28 cellular contexts compared by ENCODE assay signal in genomic region chr4:81816362-81816761, GRCh38.
"Had no signal": no experiment of that assay in that cellular context is flagged by ENCODE, and none has a peak within 500 bp of the region (broad histone marks: within the 10 kb centered on the region; RNA-seq: fewer than 3 reads in every experiment).

No MANE protein-coding gene starts in this region.

- DNase-seq: colonic mucosa; cortex of kidney; dermis blood vessel endothelial cell; dorsolateral prefrontal cortex; effector CD4-positive, alpha-beta T cell; effector CD8-positive, alpha-beta T cell; effector memory CD4-positive, alpha-beta T cell; effector memory CD8-positive, alpha-beta T cell; endodermal cell; erythroblast; esophagus squamous epithelium; foreskin fibroblast; foreskin keratinocyte; foreskin melanocyte; gastrocnemius medialis; glutamatergic neuron; head of caudate nucleus; heart left ventricle; heart right ventricle had no signal

- H3K27me3 ChIP-seq: colonic mucosa, dorsolateral prefrontal cortex, esophagus muscularis mucosa, esophagus squamous epithelium, foreskin keratinocyte, gastrocnemius medialis, gastroesophageal sphincter, heart left ventricle had no signal

- H3K4me1 ChIP-seq: colonic mucosa, foreskin keratinocyte, gastrocnemius medialis had no signal

- ATAC-seq: effector memory CD8-positive, alpha-beta T cell; esophagus mucosa; foreskin keratinocyte; gastrocnemius medialis; gastroesophageal sphincter; heart left ventricle; heart right ventricle had no signal

- H3K9me3 ChIP-seq: colonic mucosa, esophagus muscularis mucosa, esophagus squamous epithelium, gastrocnemius medialis, gastroesophageal sphincter, heart left ventricle, heart right ventricle had no signal

- H3K36me3 ChIP-seq: colonic mucosa, esophagus muscularis mucosa, esophagus squamous epithelium, gastrocnemius medialis, gastroesophageal sphincter, heart left ventricle, heart right ventricle had no signal

- FAIRE-seq: colon, endometrium, endothelial cell of umbilical vein, frontal cortex had no signal

- H3K27ac ChIP-seq: colonic mucosa, epithelial cell of prostate, esophagus squamous epithelium, foreskin keratinocyte, gastrocnemius medialis, gastroesophageal sphincter had no signal

- H3K4me3 ChIP-seq: colonic mucosa, coronary artery, dorsolateral prefrontal cortex, esophagus muscularis mucosa, esophagus squamous epithelium, gastrocnemius medialis, gastroesophageal sphincter, heart left ventricle, heart right ventricle had no signal
